ENCODE assay signal across 8 cellular contexts in genomic region chr1:32538887-32539583, GRCh38. TPM values are rescaled to one million over a fixed set of nuclear protein-coding genes. Genes with fewer than 3 reads are reported as not detected.
DNase-seq lines count a peak whose midpoint lies in the region; ATAC-seq, FAIRE-seq and TF ChIP-seq lines count a peak whose summit lies in the region.

TSS of gene ZBTB8A (plus strand) at chr1:32539427. CDS start at chr1:32592932, 53,505 bp downstream.

- CTCF ChIA-PET in AG04450 (lab: Charles Lee) = interaction anchor here (0.8 to 4.3 kb wide), 2 partner anchors 18 to 139 kb away, joined by 3 to 46 read pairs; no protein-coding TSS in a partner anchor

- POLR2A ChIA-PET in AG04450 (lab: Yijun Ruan, JAX) = interaction anchor here (1.0 kb wide), 1 partner anchor 18 kb away, joined by 6 read pairs; no protein-coding TSS in a partner anchor

- no peak within 1 kb of the TSS for H3K27ac Mint-ChIP-seq in activated T-helper 17 cell treated with anti-CD3 and anti-CD28 coated beads, Interleukin-2, amount 50 U/mL, for 72 hours
- H3K27ac Mint-ChIP-seq in nephron progenitor cell = peak within 1 kb of the TSS; percentile 3

- H3K9me3 ChIP-seq in AG04450 (ENCODE audit: control insufficient read depth, insufficient read depth, low read length) = no peaks in the 10 kb centered on the region

- no peaks in the 10 kb centered on the region for H3K9me3 Mint-ChIP-seq in activated T-helper 17 cell treated with anti-CD3 and anti-CD28 coated beads, Interleukin-2, amount 50 U/mL, for 72 hours
- peaks cover 3% of the 10 kb centered on the region for H3K9me3 Mint-ChIP-seq in nephron progenitor cell

- no peaks in the 10 kb centered on the region for H3K36me3 Mint-ChIP-seq in activated T-helper 17 cell treated with anti-CD3 and anti-CD28 coated beads, Interleukin-2, amount 50 U/mL, for 72 hours (ENCODE audit: low read depth)
- peaks cover 13% of the 10 kb centered on the region for H3K36me3 Mint-ChIP-seq in nephron progenitor cell (ENCODE audit: low read depth)

- peaks cover 5% of the 10 kb centered on the region for H3K4me1 Mint-ChIP-seq in activated T-helper 17 cell treated with anti-CD3 and anti-CD28 coated beads, Interleukin-2, amount 50 U/mL, for 72 hours
- H3K4me1 Mint-ChIP-seq in nephron progenitor cell = peaks cover 32% of the 10 kb centered on the region

- H3K27me3 Mint-ChIP-seq in activated T-helper 17 cell treated with anti-CD3 and anti-CD28 coated beads, Interleukin-2, amount 50 U/mL, for 72 hours = peaks cover 58% of the 10 kb centered on the region
- H3K27me3 Mint-ChIP-seq in nephron progenitor cell (ENCODE audit: low read depth, poor library complexity) = peaks cover 21% of the 10 kb centered on the region

- TF ChIP-seq CTCF in AG04450 (IDR thresholded peaks at IDR 0.05; ENCODE audit: low read depth, low read length) (no peak), nephron progenitor cell (IDR thresholded peaks at IDR 0.05) (no peak)

- TF ChIP-seq POLR2A in GM15510 (IDR thresholded peaks at IDR 0.05; ENCODE audit: borderline replicate concordance, extremely low read depth, insufficient read length) = peak; percentile 31

- peaks cover 9% of the 10 kb centered on the region for H3K27me3 ChIP-seq in AG04450 (ENCODE audit: control insufficient read depth, insufficient read depth, low read length)

- peak within 1 kb of the TSS; percentile 79 for H3K4me3 Mint-ChIP-seq in activated T-helper 17 cell treated with anti-CD3 and anti-CD28 coated beads, Interleukin-2, amount 50 U/mL, for 72 hours
- H3K4me3 Mint-ChIP-seq in nephron progenitor cell = peak within 1 kb of the TSS; percentile 95

- H3K27ac ChIP-seq in AG04450 (ENCODE audit: low read depth, low read length) = peak within 1 kb of the TSS; percentile 47

- no peak for FAIRE-seq in frontal cortex (lab: Jason Lieb, UNC)

- peak within 1 kb of the TSS; percentile 68 for H3K4me3 ChIP-seq in AG04450 (ENCODE audit: low read depth, low read length)

- DNase-seq in AG04450 (ENCODE audit: low read depth, low spot score) (no peak), NCI-H460 (ENCODE audit: extremely low read depth, low read depth) (peak; percentile 32), frontal cortex (ENCODE audit: low spot score in 2 of 2) (peak; percentile 52 to 55), nephron progenitor cell (peak; percentile 48)

- ATAC-seq in activated T-helper 17 cell treated with anti-CD3 and anti-CD28 coated beads, Interleukin-2, amount 50 U/mL, for 72 hours (replicated peaks) = peak; percentile 16
- no peak for ATAC-seq in GM21529 (IDR thresholded peaks at IDR 0.05; ENCODE audit: unreplicated experiment)
- no peak for ATAC-seq in HG02852 (IDR thresholded peaks at IDR 0.05; ENCODE audit: unreplicated experiment)

RNA-seq across cellular contexts. Expression of gene ZBTB8A, which starts in this region (rescaled TPM):
- 5.0 and 7.2 TPM in 2 replicates for polyA plus RNA-seq in AG04450 (2011; rRNA removed)
- polyA minus RNA-seq in AG04450 (2011; rRNA and poly(A)+ RNA removed) = 5.9 and 7.6 TPM in 2 replicates
- 4.1 and 5.5 TPM in 2 replicates for total RNA-seq in NCI-H460 (2014; rRNA removed; shearing (Covaris generic))
- 0.69 and 4.4 TPM in 2 replicates for polyA plus RNA-seq in NCI-H460 (2014; cell fraction: nucleus; rRNA removed)
- total RNA-seq in activated T-helper 17 cell treated with anti-CD3 and anti-CD28 coated beads, Interleukin-2, amount 50 U/mL, for 72 hours = under 1 TPM; 0.03 to 0.26 TPM
- 43.2 TPM for total RNA-seq in frontal cortex

Comparison
In these comparisons a context has a peak if more than half of its experiments do, and no peak if none do; other contexts are left out.
1. Peak in ATAC-seq in activated T-helper 17 cell treated with anti-CD3 and anti-CD28 coated beads, Interleukin-2, amount 50 U/mL, for 72 hours; RNA of the gene not detected or under 1 TPM.